Comparison of ENCODE assay signal across 8 cellular contexts in genomic region chr11:79437981-79438630, GRCh38. TPM values are rescaled to one million over a fixed set of nuclear protein-coding genes. Genes with fewer than 3 reads are reported as not detected.
DNase-seq lines count a peak whose midpoint lies in the region; ATAC-seq, FAIRE-seq and TF ChIP-seq lines count a peak whose summit lies in the region.

No MANE protein-coding gene starts in this region.

- H3K4me3 ChIP-seq in fibroblast of mammary gland (ENCODE audit: control insufficient read depth, low read depth, low read length), result peak overlapping the region; percentile 79

- ATAC-seq in GM18873 (IDR thresholded peaks at IDR 0.05; ENCODE audit: low FRiP score, unreplicated experiment), result no peak

- intact Hi-C loops in posterior vena cava (cut with DNase I), result no loop called here

- DNase-seq in GM20000 (ENCODE audit: low spot score) (peak; percentile 40), RCC 7860 (ENCODE audit: low spot score) (peak; percentile 51), fibroblast of mammary gland (ENCODE audit: low read depth) (peak; percentile 80), posterior vena cava (ENCODE audit: low spot score) (peak; percentile 80), ureter (ENCODE audit: low spot score) (no peak), NCI-H2081 treated with DMSO at 0.1 percent for 48 hours (lab: John Stamatoyannopoulos, UW) (no peak), inferior parietal cortex (ENCODE audit: extremely low spot score) (no peak)

- TF ChIP-seq CTCF in GM20000 (IDR thresholded peaks at IDR 0.05; ENCODE audit: extremely low read depth, missing control alignments) (no peak), fibroblast of mammary gland (conservative IDR thresholded peaks at IDR 0.05; ENCODE audit: control insufficient read depth, insufficient read depth, low read depth, low read length) (no peak)

- no peak for FAIRE-seq in RCC 7860 (lab: Jason Lieb, UNC)

RNA-seq across cellular contexts. Expression of gene TENM4, which starts 2.7 kb away (rescaled TPM):
- total RNA-seq in posterior vena cava (1 to 10 TPM; 5.6 to 7.4 TPM), ureter (2.4 TPM)

Comparison
In these comparisons a context has a peak if more than half of its experiments do, and no peak if none do; other contexts are left out.
1. DNase-seq: peak in GM20000 (single experiment), RCC 7860 (single experiment), fibroblast of mammary gland (single experiment) and posterior vena cava (single experiment); none in ureter (single experiment), NCI-H2081 treated with DMSO at 0.1 percent for 48 hours (single experiment) and inferior parietal cortex (single experiment).